ENCODE assay signal across 15 cellular contexts in genomic region chr6:87645080-87645479, GRCh38. TPM values are rescaled to one million over a fixed set of nuclear protein-coding genes. Genes with fewer than 3 reads are reported as not detected.
A peak's percentile ranks its signal among the peaks of the same experiment; 100 is the strongest.
DNase-seq lines count a peak whose midpoint lies in the region; ATAC-seq and TF ChIP-seq lines count a peak whose summit lies in the region.
"Had no signal": no experiment of that assay in that cellular context is flagged by ENCODE, and none has a peak within 500 bp of the region (broad histone marks: within the 10 kb centered on the region; RNA-seq: fewer than 3 reads in every experiment).

No MANE protein-coding gene starts in this region.

- POLR2A ChIA-PET in MCF 10A (lab: Yijun Ruan, JAX), result interaction anchor here (0.7 kb wide), 1 partner anchor 323 kb away, joined by 4 read pairs; no protein-coding TSS in a partner anchor

- no peak for TF ChIP-seq CTCF in MCF 10A (IDR thresholded peaks at IDR 0.05; ENCODE audit: unreplicated experiment)

- BruUV-seq in MCF 10A (replicated peaks; lab: Mats Ljungman, UMichigan), result no TSS peak

- ATAC-seq in activated T-cell treated with anti-CD3 and anti-CD28 coated beads, Interleukin-2, amount 50 U/mL, for 72 hours (replicated peaks in 1 of 2), result peak; percentile 39 to 41
- ATAC-seq in HG03460 (IDR thresholded peaks at IDR 0.05; ENCODE audit: unreplicated experiment) (peak; percentile 65), HG03439 (IDR thresholded peaks at IDR 0.05; ENCODE audit: unreplicated experiment) (no peak)
- ATAC-seq in stimulated activated naive CD8-positive, alpha-beta T cell treated with anti-CD3 and anti-CD28 coated beads, Interleukin-15, amount 100 ng/mL, for 72 hours, result peak; percentile 60
- ATAC-seq: Panc1 had no signal

- H3K36me3 Mint-ChIP-seq in activated T-cell treated with anti-CD3 and anti-CD28 coated beads, Interleukin-2, amount 50 U/mL, for 72 hours (ENCODE audit: insufficient read depth in 2 of 2), result peaks cover 0 to 6% of the 10 kb centered on the region in 2 donors
- peaks cover 10% of the 10 kb centered on the region for H3K36me3 Mint-ChIP-seq in activated naive CD8-positive, alpha-beta T cell
- peaks cover 5% of the 10 kb centered on the region for H3K36me3 Mint-ChIP-seq in MCF 10A (ENCODE audit: insufficient read depth, unreplicated experiment)

- CTCF ChIA-PET in MCF 10A (lab: Yijun Ruan, JAX), result interaction anchor here (0.6 kb wide), 1 partner anchor 439 kb away, joined by 3 read pairs; no protein-coding TSS in a partner anchor

- H3K9me3 Mint-ChIP-seq in activated T-cell treated with anti-CD3 and anti-CD28 coated beads, Interleukin-2, amount 50 U/mL, for 72 hours, result no peaks in the 10 kb centered on the region
- H3K9me3 Mint-ChIP-seq in activated naive CD8-positive, alpha-beta T cell (ENCODE audit: low read depth), result no peaks in the 10 kb centered on the region
- H3K9me3 Mint-ChIP-seq in stimulated activated naive CD8-positive, alpha-beta T cell treated with anti-CD3 and anti-CD28 coated beads, Interleukin-15, amount 100 ng/mL, for 72 hours, result no peaks in the 10 kb centered on the region
- no peaks in the 10 kb centered on the region for H3K9me3 Mint-ChIP-seq in MCF 10A (ENCODE audit: unreplicated experiment)

- peak overlapping the region; percentile 64 to 74 for H3K4me3 Mint-ChIP-seq in activated T-cell treated with anti-CD3 and anti-CD28 coated beads, Interleukin-2, amount 50 U/mL, for 72 hours
- peak overlapping the region; percentile 60 for H3K4me3 Mint-ChIP-seq in activated naive CD8-positive, alpha-beta T cell
- peak overlapping the region; percentile 39 to 45 for H3K4me3 Mint-ChIP-seq in stimulated activated naive CD8-positive, alpha-beta T cell treated with anti-CD3 and anti-CD28 coated beads, Interleukin-15, amount 100 ng/mL, for 72 hours
- no peak overlapping the region for H3K4me3 Mint-ChIP-seq in MCF 10A (ENCODE audit: unreplicated experiment)

- no peaks in the 10 kb centered on the region for H3K27me3 Mint-ChIP-seq in activated T-cell treated with anti-CD3 and anti-CD28 coated beads, Interleukin-2, amount 50 U/mL, for 72 hours (ENCODE audit: low read depth)
- H3K27me3 Mint-ChIP-seq in activated naive CD8-positive, alpha-beta T cell, result no peaks in the 10 kb centered on the region
- no peaks in the 10 kb centered on the region for H3K27me3 Mint-ChIP-seq in stimulated activated naive CD8-positive, alpha-beta T cell treated with anti-CD3 and anti-CD28 coated beads, Interleukin-15, amount 100 ng/mL, for 72 hours
- no peaks in the 10 kb centered on the region for H3K27me3 Mint-ChIP-seq in MCF 10A (ENCODE audit: insufficient read depth, unreplicated experiment)

- H3K27ac Mint-ChIP-seq in activated T-cell treated with anti-CD3 and anti-CD28 coated beads, Interleukin-2, amount 50 U/mL, for 72 hours, result peak overlapping the region; percentile 61
- no peak overlapping the region for H3K27ac Mint-ChIP-seq in activated naive CD8-positive, alpha-beta T cell
- peak overlapping the region in 1 of 2 donors; percentile 27 for H3K27ac Mint-ChIP-seq in stimulated activated naive CD8-positive, alpha-beta T cell treated with anti-CD3 and anti-CD28 coated beads, Interleukin-15, amount 100 ng/mL, for 72 hours
- H3K27ac Mint-ChIP-seq in MCF 10A (ENCODE audit: low read depth, unreplicated experiment), result no peak overlapping the region

- no peak for DNase-seq in activated T-cell treated with anti-CD3 and anti-CD28 coated beads, Interleukin-2, amount 50 U/mL, for 72 hours
- DNase-seq in activated T-cell treated with anti-CD3 and anti-CD28 coated beads for 4 hours (no peak), HUDEP-2 (lab: John Stamatoyannopoulos, UW; ENCODE audit: unreplicated experiment in 76 of 76) (no peak), MCF 10A (ENCODE audit: unreplicated experiment) (no peak)
- peak in 1 of 2 donors; percentile 5 for DNase-seq in stimulated activated naive CD8-positive, alpha-beta T cell treated with anti-CD3 and anti-CD28 coated beads, Interleukin-15, amount 100 ng/mL, for 72 hours
- DNase-seq: DMS79; dorsolateral prefrontal cortex; NCI-H1105; NCI-H446; stimulated activated CD4-positive, alpha-beta T cell treated with anti-CD3 and anti-CD28 coated beads, Interleukin-15, amount 100 ng/mL, for 24 hours; SW 1271 had no signal

- peaks cover 14% of the 10 kb centered on the region for H3K4me1 Mint-ChIP-seq in activated T-cell treated with anti-CD3 and anti-CD28 coated beads, Interleukin-2, amount 50 U/mL, for 72 hours (ENCODE audit: low read depth)
- peaks cover 10% of the 10 kb centered on the region for H3K4me1 Mint-ChIP-seq in activated naive CD8-positive, alpha-beta T cell (ENCODE audit: low read depth)
- peaks cover 13% of the 10 kb centered on the region for H3K4me1 Mint-ChIP-seq in stimulated activated naive CD8-positive, alpha-beta T cell treated with anti-CD3 and anti-CD28 coated beads, Interleukin-15, amount 100 ng/mL, for 72 hours
- H3K4me1 Mint-ChIP-seq in MCF 10A (ENCODE audit: insufficient read depth, unreplicated experiment), result no peaks in the 10 kb centered on the region

- intact Hi-C loops in MCF 10A (cut with micrococcal nuclease), result no loop called here

RNA-seq across cellular contexts. Expression of gene ORC3, which starts 55.1 kb away (rescaled TPM):
- 10 to 100 TPM; 35.2 to 38.3 TPM for total RNA-seq in activated T-cell treated with anti-CD3 and anti-CD28 coated beads, Interleukin-2, amount 50 U/mL, for 72 hours
- total RNA-seq in MCF 10A (2022), result 19.4 and 21.1 TPM in 2 replicates

RNA-seq across cellular contexts. Expression of gene RARS2, which starts 55.3 kb away (rescaled TPM):
- total RNA-seq in activated T-cell treated with anti-CD3 and anti-CD28 coated beads, Interleukin-2, amount 50 U/mL, for 72 hours, result 10 to 100 TPM; 20.7 to 23.2 TPM
- total RNA-seq in MCF 10A (2022), result 29.9 and 31.0 TPM in 2 replicates

RNA-seq across cellular contexts. Expression of gene AKIRIN2, which starts 57.0 kb away (rescaled TPM):
- 10 to 100 TPM; 64.5 to 71.0 TPM for total RNA-seq in activated T-cell treated with anti-CD3 and anti-CD28 coated beads, Interleukin-2, amount 50 U/mL, for 72 hours
- total RNA-seq in MCF 10A (2022), result 47.6 and 48.1 TPM in 2 replicates
